19 cellular contexts compared by ENCODE assay signal in genomic region chr3:38658886-38659285, GRCh38. TPM values are rescaled to one million over a fixed set of nuclear protein-coding genes. Genes with fewer than 3 reads are reported as not detected.
"Had no signal": no experiment of that assay in that cellular context is flagged by ENCODE, and none has a peak within 500 bp of the region (broad histone marks: within the 10 kb centered on the region; RNA-seq: fewer than 3 reads in every experiment).

No MANE protein-coding gene starts in this region.

- H3K36me3 Mint-ChIP-seq: brain, type B pancreatic cell had no signal

- H3K27ac ChIP-seq: epithelial cell of prostate, gastrocnemius medialis, heart right ventricle had no signal

- H3K36me3 ChIP-seq: gastrocnemius medialis, heart right ventricle had no signal

- H3K9me3 ChIP-seq: gastrocnemius medialis had no signal

- DNase-seq: activated CD4-positive, alpha-beta memory T cell treated with anti-CD3 and anti-CD28 coated beads for 36 hours; activated CD4-positive, CD25-positive, alpha-beta regulatory T cell treated with anti-CD3 and anti-CD28 coated beads, Interleukin-2, amount 50 U/mL, for 72 hours; activated gamma-delta T cell; activated T-cell treated with anti-CD3 and anti-CD28 coated beads, Interleukin-2, amount 50 U/mL, for 72 hours; effector memory CD4-positive, alpha-beta T cell; gastrocnemius medialis; heart right ventricle; left colon; small intestine; stimulated activated CD4-positive, alpha-beta T cell treated with anti-CD3 and anti-CD28 coated beads, Interleukin-4, amount 100 ng/mL, for 24 hours; stimulated activated naive CD4-positive, alpha-beta T cell treated with Interleukin-2 at 50 U/mL for 16 hours; substantia nigra; T-helper 1 cell; T1000 had no signal

- H3K4me3 Mint-ChIP-seq: activated CD4-positive, alpha-beta memory T cell treated with anti-CD3 and anti-CD28 coated beads for 36 hours; activated T-cell treated with anti-CD3 and anti-CD28 coated beads, Interleukin-2, amount 50 U/mL, for 72 hours; brain; naive thymus-derived CD8-positive, alpha-beta T cell; type B pancreatic cell had no signal

- H3K4me1 ChIP-seq: gastrocnemius medialis, heart right ventricle had no signal

- H3K4me3 ChIP-seq: gastrocnemius medialis, heart right ventricle had no signal

- ATAC-seq: activated naive CD4-positive, alpha-beta T cell treated with anti-CD3 and anti-CD28 coated beads, Interleukin-2, amount 50 U/mL, for 72 hours; activated T-cell treated with anti-CD3 and anti-CD28 coated beads, Interleukin-2, amount 50 U/mL, for 72 hours; gastrocnemius medialis; left colon; naive thymus-derived CD8-positive, alpha-beta T cell had no signal

- H3K27ac Mint-ChIP-seq: activated CD4-positive, alpha-beta memory T cell treated with anti-CD3 and anti-CD28 coated beads for 36 hours; activated naive CD4-positive, alpha-beta T cell treated with anti-CD3 and anti-CD28 coated beads, Interleukin-2, amount 50 U/mL, for 72 hours; activated T-cell treated with anti-CD3 and anti-CD28 coated beads, Interleukin-2, amount 50 U/mL, for 72 hours; brain; naive thymus-derived CD8-positive, alpha-beta T cell; type B pancreatic cell had no signal

RNA-seq across cellular contexts. Expression of gene SCN5A, which starts 9.4 kb away (rescaled TPM):
- polyA plus RNA-seq: naive thymus-derived CD8-positive, alpha-beta T cell had no signal
